In genomic region chr3:27613846-27614500, GRCh38 we compare ENCODE assay signal across 17 cellular contexts.
A peak's percentile ranks its signal among the peaks of the same experiment; 100 is the strongest.
DNase-seq lines count a peak whose midpoint lies in the region; ATAC-seq and TF ChIP-seq lines count a peak whose summit lies in the region.
"Had no signal": no experiment of that assay in that cellular context is flagged by ENCODE, and none has a peak within 500 bp of the region (broad histone marks: within the 10 kb centered on the region; RNA-seq: fewer than 3 reads in every experiment).

No MANE protein-coding gene starts in this region.

- dilution Hi-C loops in mammary epithelial cell (cut with HindIII; ENCODE audit: low sequenced_read_pairs), result no loop called here

- in situ Hi-C loops in mammary epithelial cell (cut with MboI; ENCODE audit: low sequenced_read_pairs in 2 of 2), result no loop called here

- H2AFZ ChIP-seq in mammary epithelial cell (ENCODE audit: low read depth, low read length) (peak overlapping the region; percentile 16), fibroblast of lung (ENCODE audit: low read length) (peak overlapping the region; percentile 2)

- no peak overlapping the region for H3K27ac ChIP-seq in mammary epithelial cell (ENCODE audit: insufficient read depth, low read depth, low read length)
- H3K27ac ChIP-seq in fibroblast of lung (ENCODE audit: insufficient read depth, low read length), result peak overlapping the region; percentile 5
- no peak overlapping the region for H3K27ac ChIP-seq in prostate gland
- H3K27ac ChIP-seq: colonic mucosa had no signal

- no peak overlapping the region for H3K4me3 Mint-ChIP-seq in MCF 10A (ENCODE audit: unreplicated experiment)
- H3K4me3 Mint-ChIP-seq: activated naive CD4-positive, alpha-beta T cell treated with anti-CD3 and anti-CD28 coated beads for 36 hours; CD4-positive, CD25-positive, alpha-beta regulatory T cell had no signal

- H3K9ac ChIP-seq in mammary epithelial cell (ENCODE audit: insufficient read depth, low read length) (no peak overlapping the region), fibroblast of lung (ENCODE audit: insufficient read depth, low read length) (no peak overlapping the region)

- H3K9me3 Mint-ChIP-seq in MCF 10A (ENCODE audit: unreplicated experiment), result peaks cover 8% of the 10 kb centered on the region

- no peaks in the 10 kb centered on the region for H3K4me1 ChIP-seq in mammary epithelial cell (ENCODE audit: insufficient read depth, low read length)
- no peaks in the 10 kb centered on the region for H3K4me1 ChIP-seq in fibroblast of lung (ENCODE audit: control insufficient read depth, extremely low read depth, insufficient read depth, low read length)
- H3K4me1 ChIP-seq in prostate gland (replicated peaks), result no peaks in the 10 kb centered on the region
- H3K4me1 ChIP-seq: colonic mucosa, HAP-1 had no signal

- no TSS peak for BruUV-seq in mammary epithelial cell (replicated peaks; lab: Mats Ljungman, UMichigan)
- BruUV-seq in MCF 10A (replicated peaks; lab: Mats Ljungman, UMichigan), result no TSS peak

- TF ChIP-seq POLR2A in prostate gland (IDR thresholded peaks at IDR 0.05), result no peak

- no peaks in the 10 kb centered on the region for H3K27me3 Mint-ChIP-seq in MCF 10A (ENCODE audit: insufficient read depth, unreplicated experiment)

- TF ChIP-seq CTCF in mammary epithelial cell (conservative IDR thresholded peaks at IDR 0.05 in 1 of 2, IDR thresholded peaks at IDR 0.05 in 1 of 2; ENCODE audit: extremely low read depth in 1 of 2, insufficient read depth in 1 of 2, low read depth in 1 of 2, low read length in 2 of 2), result no peak
- no peak for TF ChIP-seq CTCF in MCF 10A (IDR thresholded peaks at IDR 0.05; ENCODE audit: unreplicated experiment)
- no peak for TF ChIP-seq CTCF in fibroblast of lung (conservative IDR thresholded peaks at IDR 0.05 in 1 of 2, IDR thresholded peaks at IDR 0.05 in 1 of 2; ENCODE audit: low read depth in 1 of 2, low read length in 2 of 2)
- no peak for TF ChIP-seq CTCF in prostate gland (IDR thresholded peaks at IDR 0.05)

- no peaks in the 10 kb centered on the region for H3K27me3 ChIP-seq in mammary epithelial cell (ENCODE audit: insufficient read depth, low read length)
- H3K27me3 ChIP-seq in fibroblast of lung (ENCODE audit: control insufficient read depth, insufficient read depth, low read length), result no peaks in the 10 kb centered on the region
- H3K27me3 ChIP-seq in prostate gland (replicated peaks; ENCODE audit: insufficient read depth), result no peaks in the 10 kb centered on the region
- H3K27me3 ChIP-seq: colonic mucosa had no signal

- H3K4me1 Mint-ChIP-seq in MCF 10A (ENCODE audit: insufficient read depth, unreplicated experiment), result no peaks in the 10 kb centered on the region
- H3K4me1 Mint-ChIP-seq: CD4-positive, CD25-positive, alpha-beta regulatory T cell had no signal

- 58% methylated on average over 2 of the region's 2 CpGs for WGBS in mammary epithelial cell (ENCODE audit: low coverage, missing lambda C conversion rate)
- WGBS in prostate gland, result 82% methylated on average over 2 of the region's 2 CpGs

- H3K36me3 Mint-ChIP-seq in MCF 10A (ENCODE audit: insufficient read depth, unreplicated experiment), result no peaks in the 10 kb centered on the region

- intact Hi-C loops in mammary epithelial cell (cut with micrococcal nuclease) (no loop called here), MCF 10A (cut with micrococcal nuclease) (no loop called here), prostate gland (cut with DNase I) (no loop called here)

- no peak overlapping the region for H3K27ac Mint-ChIP-seq in MCF 10A (ENCODE audit: low read depth, unreplicated experiment)
- H3K27ac Mint-ChIP-seq: activated naive CD4-positive, alpha-beta T cell treated with anti-CD3 and anti-CD28 coated beads for 36 hours had no signal

- H3K79me2 ChIP-seq in mammary epithelial cell (ENCODE audit: insufficient read depth, low read length) (no peaks in the 10 kb centered on the region), fibroblast of lung (ENCODE audit: control insufficient read depth, insufficient read depth, low read length) (no peaks in the 10 kb centered on the region)

- H3K4me3 ChIP-seq in mammary epithelial cell (replicated peaks in 1 of 3; ENCODE audit: insufficient read depth in 1 of 3, low read depth in 2 of 3, low read length in 3 of 3) (no peak overlapping the region), fibroblast of lung (replicated peaks in 1 of 4; ENCODE audit: control extremely low read depth in 1 of 4, insufficient read depth in 1 of 4, low read depth in 3 of 4, low read length in 4 of 4) (no peak overlapping the region), prostate gland (no peak overlapping the region)
- H3K4me3 ChIP-seq: colonic mucosa, HAP-1 had no signal

- ATAC-seq in GM21723 (IDR thresholded peaks at IDR 0.05; ENCODE audit: unreplicated experiment), result no peak
- ATAC-seq: left colon had no signal

- H3K36me3 ChIP-seq in mammary epithelial cell (ENCODE audit: insufficient read depth, low read length) (no peaks in the 10 kb centered on the region), fibroblast of lung (ENCODE audit: control insufficient read depth, insufficient read depth, low read length) (no peaks in the 10 kb centered on the region), prostate gland (no peaks in the 10 kb centered on the region)
- H3K36me3 ChIP-seq: colonic mucosa, HAP-1 had no signal

- DNase-seq in mammary epithelial cell (no peak), MCF 10A (ENCODE audit: unreplicated experiment) (no peak), MV-4-11 (lab: John Stamatoyannopoulos, UW) (peak; percentile 79), fibroblast of lung (ENCODE audit: low read depth in 2 of 2) (peak in 1 of 2 donors; percentile 67), prostate gland (ENCODE audit: low spot score) (no peak), NCI-H1436 treated with DMSO at 0.1 percent for 48 hours (lab: John Stamatoyannopoulos, UW) (no peak), HuH-7 (ENCODE audit: low spot score) (no peak)
- DNase-seq: activated CD4-positive, alpha-beta T cell treated with anti-CD3 and anti-CD28 coated beads, Interleukin-2, amount 50 U/mL, for 4 hours; activated naive CD4-positive, alpha-beta T cell treated with anti-CD3 and anti-CD28 coated beads for 36 hours; CD4-positive, CD25-positive, alpha-beta regulatory T cell; colonic mucosa; left colon; midbrain; NCI-H187; NCI-H446 had no signal

- POLR2A ChIA-PET in MCF 10A (lab: Yijun Ruan, JAX), result no interaction called here

- peaks cover 6% of the 10 kb centered on the region for H3K9me3 ChIP-seq in mammary epithelial cell (replicated peaks; ENCODE audit: insufficient read depth, low read length)
- no peaks in the 10 kb centered on the region for H3K9me3 ChIP-seq in fibroblast of lung (ENCODE audit: control insufficient read depth, insufficient read depth, low read depth, low read length)
- no peaks in the 10 kb centered on the region for H3K9me3 ChIP-seq in prostate gland
- H3K9me3 ChIP-seq: colonic mucosa had no signal

- CTCF ChIA-PET in mammary epithelial cell (lab: Charles Lee; ENCODE audit: low non-redundant PET), result no interaction called here
- CTCF ChIA-PET in MCF 10A (lab: Yijun Ruan, JAX), result no interaction called here

- H3K4me2 ChIP-seq in mammary epithelial cell (ENCODE audit: insufficient read depth, low read depth, low read length) (no peak overlapping the region), fibroblast of lung (ENCODE audit: extremely low read depth, insufficient read depth, low read length) (no peak overlapping the region)

- H4K20me1 ChIP-seq in mammary epithelial cell (ENCODE audit: insufficient read depth, low read length) (no peaks in the 10 kb centered on the region), fibroblast of lung (ENCODE audit: control insufficient read depth, extremely low read depth, insufficient read depth, low read length) (no peaks in the 10 kb centered on the region)
